Comparison of ENCODE assay signal across 18 cellular contexts in genomic region chr6:111107589-111107988, GRCh38. TPM values are rescaled to one million over a fixed set of nuclear protein-coding genes. Genes with fewer than 3 reads are reported as not detected.
DNase-seq lines count a peak whose midpoint lies in the region; FAIRE-seq and TF ChIP-seq lines count a peak whose summit lies in the region.
"Had no signal": no experiment of that assay in that cellular context is flagged by ENCODE, and none has a peak within 500 bp of the region (broad histone marks: within the 10 kb centered on the region; RNA-seq: fewer than 3 reads in every experiment).

No MANE protein-coding gene starts in this region.

- H3K4me1 Mint-ChIP-seq in activated naive CD4-positive, alpha-beta T cell treated with anti-CD3 and anti-CD28 coated beads for 36 hours (ENCODE audit: low read depth) = peaks cover 18% of the 10 kb centered on the region
- peaks cover 1% of the 10 kb centered on the region for H3K4me1 Mint-ChIP-seq in astrocyte (ENCODE audit: low read depth, unreplicated experiment)

- H3K9me3 Mint-ChIP-seq in activated naive CD4-positive, alpha-beta T cell treated with anti-CD3 and anti-CD28 coated beads for 36 hours = peaks cover 9% of the 10 kb centered on the region
- H3K9me3 Mint-ChIP-seq in astrocyte (ENCODE audit: unreplicated experiment) = peaks cover 6% of the 10 kb centered on the region

- no peak for TF ChIP-seq CTCF in astrocyte (IDR thresholded peaks at IDR 0.05; ENCODE audit: insufficient read depth, low read depth, low read length)
- no peak for TF ChIP-seq CTCF in keratinocyte (optimal IDR thresholded peaks at IDR 0.05 in 1 of 3, IDR thresholded peaks at IDR 0.05 in 1 of 3, conservative IDR thresholded peaks at IDR 0.05 in 1 of 3; ENCODE audit: extremely low read depth in 1 of 3, insufficient read depth in 2 of 3, low read length in 3 of 3)
- TF ChIP-seq CTCF in smooth muscle cell (IDR thresholded peaks at IDR 0.05; ENCODE audit: borderline replicate concordance, insufficient read depth, poor library complexity, severe bottlenecking) = no peak

- DNase-seq in activated naive CD4-positive, alpha-beta T cell treated with anti-CD3 and anti-CD28 coated beads for 36 hours = no peak
- no peak for DNase-seq in activated naive CD4-positive, alpha-beta T cell treated with Interleukin-2 at 50 U/mL for 16 hours
- no peak for DNase-seq in astrocyte (ENCODE audit: low read depth)
- DNase-seq in keratinocyte (ENCODE audit: low read depth, low spot score) = no peak
- no peak for DNase-seq in smooth muscle cell (lab: John Stamatoyannopoulos, UW; ENCODE audit: unreplicated experiment)
- no peak for DNase-seq in epidermal melanocyte (ENCODE audit: insufficient read length, low spot score)
- no peak for DNase-seq in DMS114 treated with DMSO at 0.1 percent for 48 hours (lab: John Stamatoyannopoulos, UW; ENCODE audit: unreplicated experiment)
- no peak for DNase-seq in D341Med (ENCODE audit: low spot score)
- DNase-seq: C1 segment of cervical spinal cord; Calu3; CD4-positive, alpha-beta memory T cell; COR-L47; DND-41; GM23248 had no signal

- H2AFZ ChIP-seq in astrocyte (ENCODE audit: low read depth, low read length) = no peak overlapping the region
- no peak overlapping the region for H2AFZ ChIP-seq in keratinocyte (ENCODE audit: control insufficient read depth, low read length)
- peak overlapping the region; percentile 41 for H2AFZ ChIP-seq in smooth muscle cell (ENCODE audit: low read depth)
- H2AFZ ChIP-seq: GM23248 had no signal

- intact Hi-C loops in activated naive CD4-positive, alpha-beta T cell treated with anti-CD3 and anti-CD28 coated beads for 36 hours (cut with micrococcal nuclease) = no loop called here

- no peaks in the 10 kb centered on the region for H3F3A ChIP-seq in smooth muscle cell (ENCODE audit: low read depth)

- no peak overlapping the region for H3K4me2 ChIP-seq in astrocyte (ENCODE audit: low read length)
- no peak overlapping the region for H3K4me2 ChIP-seq in keratinocyte (ENCODE audit: control insufficient read depth, extremely low read depth, insufficient read depth, low read depth, low read length)
- no peak overlapping the region for H3K4me2 ChIP-seq in smooth muscle cell

- H3K4me1 ChIP-seq in astrocyte (ENCODE audit: insufficient read depth, low read length) (peaks cover 3% of the 10 kb centered on the region), keratinocyte (ENCODE audit: control insufficient read depth, extremely low read depth, insufficient read depth, low read length) (peaks cover 4% of the 10 kb centered on the region), smooth muscle cell (ENCODE audit: low read depth) (no peaks in the 10 kb centered on the region)
- H3K4me1 ChIP-seq: HAP-1 had no signal

- 100% methylated on average over 1 of the region's 1 CpG for WGBS in smooth muscle cell (ENCODE audit: low lambda C conversion rate)

- dilution Hi-C loops in keratinocyte (cut with MboI; ENCODE audit: extremely low pct_ligation_motif_present, low sequenced_read_pairs) = no loop called here

- H4K20me1 ChIP-seq in astrocyte (ENCODE audit: insufficient read depth, low read length) (no peaks in the 10 kb centered on the region), keratinocyte (ENCODE audit: control insufficient read depth, extremely low read depth, insufficient read depth, low read length) (no peaks in the 10 kb centered on the region), smooth muscle cell (ENCODE audit: low read depth) (no peaks in the 10 kb centered on the region)

- H3K9me3 ChIP-seq in astrocyte (ENCODE audit: insufficient read depth, low read depth, low read length) = no peaks in the 10 kb centered on the region
- no peaks in the 10 kb centered on the region for H3K9me3 ChIP-seq in keratinocyte (ENCODE audit: control insufficient read depth, low read depth, low read length)
- H3K9me3 ChIP-seq in smooth muscle cell (replicated peaks; ENCODE audit: low read depth) = no peaks in the 10 kb centered on the region
- H3K9me3 ChIP-seq: HAP-1 had no signal

- no peak for FAIRE-seq in astrocyte (lab: Jason Lieb, UNC)
- peak; percentile 61 for FAIRE-seq in keratinocyte (lab: Jason Lieb, UNC)
- FAIRE-seq: G401.6, H54 had no signal

- H3K79me2 ChIP-seq in astrocyte (ENCODE audit: insufficient read depth, low read length) (no peaks in the 10 kb centered on the region), keratinocyte (ENCODE audit: control insufficient read depth, insufficient read depth, low read length) (no peaks in the 10 kb centered on the region), smooth muscle cell (ENCODE audit: low read depth) (no peaks in the 10 kb centered on the region)

- H3K4me3 ChIP-seq in astrocyte (ENCODE audit: insufficient read depth, low read depth, low read length) (no peak overlapping the region), keratinocyte (ENCODE audit: control insufficient read depth in 2 of 3, extremely low read depth in 1 of 3, insufficient read depth in 2 of 3, low read depth in 1 of 3, low read length in 3 of 3) (no peak overlapping the region), smooth muscle cell (no peak overlapping the region)
- H3K4me3 ChIP-seq: GM23248, HAP-1 had no signal

- peak overlapping the region; percentile 7 for H3K27ac Mint-ChIP-seq in activated naive CD4-positive, alpha-beta T cell treated with anti-CD3 and anti-CD28 coated beads for 36 hours
- H3K27ac Mint-ChIP-seq in astrocyte (ENCODE audit: unreplicated experiment) = peak overlapping the region; percentile 29
- H3K27ac Mint-ChIP-seq: CD4-positive, alpha-beta memory T cell had no signal

- H3K27me3 ChIP-seq in astrocyte (ENCODE audit: insufficient read depth, low read length) (no peaks in the 10 kb centered on the region), keratinocyte (ENCODE audit: control insufficient read depth, extremely low read depth, insufficient read depth, low read length) (no peaks in the 10 kb centered on the region), smooth muscle cell (ENCODE audit: low read depth) (no peaks in the 10 kb centered on the region)

- no peaks in the 10 kb centered on the region for H3K27me3 Mint-ChIP-seq in activated naive CD4-positive, alpha-beta T cell treated with anti-CD3 and anti-CD28 coated beads for 36 hours (ENCODE audit: low read depth)
- peaks cover 3% of the 10 kb centered on the region for H3K27me3 Mint-ChIP-seq in astrocyte (ENCODE audit: low read depth, unreplicated experiment)

- H3K27ac ChIP-seq in astrocyte (ENCODE audit: low read depth, low read length) = no peak overlapping the region
- no peak overlapping the region for H3K27ac ChIP-seq in keratinocyte (ENCODE audit: control insufficient read depth, insufficient read depth, low read length)
- no peak overlapping the region for H3K27ac ChIP-seq in smooth muscle cell (ENCODE audit: low read depth)
- H3K27ac ChIP-seq: GM23248 had no signal

- CTCF ChIA-PET in activated naive CD4-positive, alpha-beta T cell treated with anti-CD3 and anti-CD28 coated beads for 36 hours (lab: Charles Lee) = no interaction called here

- H3K9ac ChIP-seq in astrocyte (ENCODE audit: low read length) (no peak overlapping the region), keratinocyte (ENCODE audit: control insufficient read depth, extremely low read depth, insufficient read depth, low read length) (no peak overlapping the region), smooth muscle cell (ENCODE audit: low read depth) (no peak overlapping the region)
- H3K9ac ChIP-seq: GM23248 had no signal

- H3K4me3 Mint-ChIP-seq in activated naive CD4-positive, alpha-beta T cell treated with anti-CD3 and anti-CD28 coated beads for 36 hours = no peak overlapping the region
- no peak overlapping the region for H3K4me3 Mint-ChIP-seq in astrocyte (ENCODE audit: unreplicated experiment)
- H3K4me3 Mint-ChIP-seq: CD4-positive, alpha-beta memory T cell had no signal

- no peaks in the 10 kb centered on the region for H3K9me1 ChIP-seq in keratinocyte (ENCODE audit: control insufficient read depth, extremely low read depth, insufficient read depth, low read length)

- no peaks in the 10 kb centered on the region for H3K36me3 ChIP-seq in astrocyte (ENCODE audit: insufficient read depth, low read length)
- H3K36me3 ChIP-seq in keratinocyte (ENCODE audit: control insufficient read depth in 2 of 2, extremely low read depth in 1 of 2, insufficient read depth in 2 of 2, low read length in 2 of 2) = no peaks in the 10 kb centered on the region
- H3K36me3 ChIP-seq in smooth muscle cell (ENCODE audit: low read depth) = no peaks in the 10 kb centered on the region
- H3K36me3 ChIP-seq: HAP-1 had no signal

- peaks cover 9% of the 10 kb centered on the region for H3K36me3 Mint-ChIP-seq in activated naive CD4-positive, alpha-beta T cell treated with anti-CD3 and anti-CD28 coated beads for 36 hours (ENCODE audit: low read depth)
- H3K36me3 Mint-ChIP-seq in astrocyte (ENCODE audit: low read depth, unreplicated experiment) = no peaks in the 10 kb centered on the region

RNA-seq across cellular contexts. Expression of gene SLC16A10, which starts 20.3 kb away (rescaled TPM):
- 1 to 10 TPM; 6.6 to 8.1 TPM for total RNA-seq in activated naive CD4-positive, alpha-beta T cell treated with anti-CD3 and anti-CD28 coated beads for 36 hours
- total RNA-seq in astrocyte = 0.18 and 0.48 TPM in 2 replicates
- 0.10 TPM in 1 of 3 replicates, not detected in the others for polyA plus RNA-seq in keratinocyte
- polyA plus RNA-seq in keratinocyte (2011; ENCODE audit: low read depth) = not detected
- not detected in 2 replicates for polyA plus RNA-seq in keratinocyte (2011; cell fraction: cytosol; rRNA removed)
- not detected in 2 replicates for polyA plus RNA-seq in keratinocyte (2011; cell fraction: nucleus; rRNA removed)
- not detected in 2 replicates for polyA plus RNA-seq in keratinocyte (2012; ENCODE audit: low replicate concordance)
- not detected in 3 replicates for polyA minus RNA-seq in keratinocyte
- polyA minus RNA-seq in keratinocyte (2011; cell fraction: cytosol; rRNA and poly(A)+ RNA removed) = not detected
- not detected in 2 replicates for polyA minus RNA-seq in keratinocyte (2011; cell fraction: nucleus; rRNA and poly(A)+ RNA removed)
- total RNA-seq in smooth muscle cell = 0.54 and 1.4 TPM in 2 replicates
- 0.87 TPM in 1 of 2 replicates, not detected in the other for polyA plus RNA-seq in smooth muscle cell
- total RNA-seq: GM23248 had no signal
- polyA plus RNA-seq: BJ, GM23248 had no signal
